In genomic region chr12:49336645-49337584, GRCh38 we compare ENCODE assay signal across 8 cellular contexts. TPM values are rescaled to one million over a fixed set of nuclear protein-coding genes. Genes with fewer than 3 reads are reported as not detected.
DNase-seq lines count a peak whose midpoint lies in the region; ATAC-seq lines count a peak whose summit lies in the region.

Gene C1QL4 (minus strand): TSS chr12:49337188. CDS start chr12:49336477, 711 bp downstream.

- peak; percentile 90 for ATAC-seq in CD4-positive, CD25-positive, alpha-beta regulatory T cell (ENCODE audit: low read depth in 2 of 2)
- ATAC-seq in GM21529 (IDR thresholded peaks at IDR 0.05; ENCODE audit: unreplicated experiment) (peak; percentile 67), aorta (ENCODE audit: low FRiP score) (peak; percentile 91)

- peak within 1 kb of the TSS; percentile 72 to 90 (median 82) for H3K4me3 Mint-ChIP-seq in CD4-positive, CD25-positive, alpha-beta regulatory T cell
- peak within 1 kb of the TSS; percentile 67 for H3K4me3 Mint-ChIP-seq in T-helper 2 cell treated with Interferon-gamma antibody and Interleukin-4, amounts not matched to agents 5 μg/mL and 100 μg/mL, for 36 hours

- H3K4me1 ChIP-seq in CD4-positive, CD25-positive, alpha-beta regulatory T cell (ENCODE audit: control insufficient read depth, insufficient read depth, low read length, poor library complexity, severe bottlenecking), result peaks cover 25% of the 10 kb centered on the region
- H3K4me1 ChIP-seq in aorta (ENCODE audit: control insufficient read depth in 1 of 2, insufficient read depth in 2 of 2, low read length in 2 of 2), result no peaks in the 10 kb centered on the region

- H3K36me3 ChIP-seq in CD4-positive, CD25-positive, alpha-beta regulatory T cell (ENCODE audit: control insufficient read depth, insufficient read depth, low read length), result no peaks in the 10 kb centered on the region
- H3K36me3 ChIP-seq in aorta (ENCODE audit: control insufficient read depth in 1 of 2, insufficient read depth in 2 of 2, low read length in 1 of 2), result no peaks in the 10 kb centered on the region

- peaks cover 0 to 3% (median 0%) of the 10 kb centered on the region in 7 donors for H3K9me3 Mint-ChIP-seq in CD4-positive, CD25-positive, alpha-beta regulatory T cell
- H3K9me3 Mint-ChIP-seq in T-helper 2 cell treated with Interferon-gamma antibody and Interleukin-4, amounts not matched to agents 5 μg/mL and 100 μg/mL, for 36 hours, result no peaks in the 10 kb centered on the region

- H3K27ac ChIP-seq in CD4-positive, CD25-positive, alpha-beta regulatory T cell (ENCODE audit: insufficient read depth, low read length, poor library complexity, severe bottlenecking), result no peak within 1 kb of the TSS
- no peak within 1 kb of the TSS for H3K27ac ChIP-seq in aorta (ENCODE audit: low read depth in 1 of 2, low read length in 2 of 2)

- peaks cover 5% of the 10 kb centered on the region for H3K36me3 Mint-ChIP-seq in CD4-positive, CD25-positive, alpha-beta regulatory T cell
- H3K36me3 Mint-ChIP-seq in T-helper 2 cell treated with Interferon-gamma antibody and Interleukin-4, amounts not matched to agents 5 μg/mL and 100 μg/mL, for 36 hours (ENCODE audit: low read depth), result peaks cover 3% of the 10 kb centered on the region

- peaks cover 25% of the 10 kb centered on the region for H3K27me3 ChIP-seq in CD4-positive, CD25-positive, alpha-beta regulatory T cell (ENCODE audit: control insufficient read depth, insufficient read depth, low read length)
- no peaks in the 10 kb centered on the region for H3K27me3 ChIP-seq in aorta (ENCODE audit: control insufficient read depth in 1 of 2, insufficient read depth in 2 of 2, low read length in 1 of 2)

- peak; percentile 76 to 84 (median 80) for DNase-seq in CD4-positive, CD25-positive, alpha-beta regulatory T cell
- DNase-seq in NCI-H1092 treated with DMSO at 0.1 percent for 48 hours (lab: John Stamatoyannopoulos, UW) (peak; percentile 38), amygdala (lab: John Stamatoyannopoulos, UW) (peak in 43 of 56 donors; percentile 14 to 86 (median 48)), hepatic stellate cell (ENCODE audit: low spot score) (peak; percentile 93), retina (peak; percentile 94), aorta (peak; percentile 85 to 96)
- peak; percentile 81 for DNase-seq in T-helper 2 cell treated with Interferon-gamma antibody and Interleukin-4, amounts not matched to agents 5 μg/mL and 100 μg/mL, for 36 hours (ENCODE audit: low spot score)

- no peak within 1 kb of the TSS for H3K4me3 ChIP-seq in CD4-positive, CD25-positive, alpha-beta regulatory T cell (ENCODE audit: low read depth, low read length)
- peak within 1 kb of the TSS in 1 of 2 donors; percentile 31 for H3K4me3 ChIP-seq in aorta (ENCODE audit: low read length in 2 of 2)

- peak within 1 kb of the TSS in 1 of 3 donors; percentile 20 for H3K27ac Mint-ChIP-seq in CD4-positive, CD25-positive, alpha-beta regulatory T cell
- H3K27ac Mint-ChIP-seq in T-helper 2 cell treated with Interferon-gamma antibody and Interleukin-4, amounts not matched to agents 5 μg/mL and 100 μg/mL, for 36 hours, result no peak within 1 kb of the TSS

- H3K9me3 ChIP-seq in CD4-positive, CD25-positive, alpha-beta regulatory T cell (ENCODE audit: control insufficient read depth in 2 of 2, low read length in 2 of 2), result no peaks in the 10 kb centered on the region
- no peaks in the 10 kb centered on the region for H3K9me3 ChIP-seq in aorta (ENCODE audit: control insufficient read depth, low read length)

- peaks cover 5 to 45% (median 18%) of the 10 kb centered on the region in 4 donors for H3K4me1 Mint-ChIP-seq in CD4-positive, CD25-positive, alpha-beta regulatory T cell
- H3K4me1 Mint-ChIP-seq in T-helper 2 cell treated with Interferon-gamma antibody and Interleukin-4, amounts not matched to agents 5 μg/mL and 100 μg/mL, for 36 hours (ENCODE audit: low read depth), result peaks cover 15% of the 10 kb centered on the region

- intact Hi-C loops in aorta (cut with DNase I), result loop anchor here in 1 of 2 donors (2.0 kb wide), 1 partner anchor 48 kb away; no protein-coding TSS in a partner anchor

- peaks cover 87% of the 10 kb centered on the region for H3K27me3 Mint-ChIP-seq in CD4-positive, CD25-positive, alpha-beta regulatory T cell
- peaks cover 87% of the 10 kb centered on the region for H3K27me3 Mint-ChIP-seq in T-helper 2 cell treated with Interferon-gamma antibody and Interleukin-4, amounts not matched to agents 5 μg/mL and 100 μg/mL, for 36 hours (ENCODE audit: low read depth)

- WGBS in aorta, 2 donors, result 2% methylated on average over 45 to 65 of the region's 65 CpGs

RNA-seq across cellular contexts. Expression of gene C1QL4, which starts in this region (rescaled TPM):
- total RNA-seq in CD4-positive, CD25-positive, alpha-beta regulatory T cell, result not detected
- polyA plus RNA-seq in CD4-positive, CD25-positive, alpha-beta regulatory T cell, result not detected
- total RNA-seq in aorta, result not detected
- polyA plus RNA-seq in aorta, result not detected

Comparison
In these comparisons a context has a peak if more than half of its experiments do, and no peak if none do; other contexts are left out.
1. Peak in DNase-seq and ATAC-seq in CD4-positive, CD25-positive, alpha-beta regulatory T cell; RNA of the gene not detected or under 1 TPM.
2. Peak in DNase-seq and ATAC-seq in aorta; RNA of the gene not detected or under 1 TPM.
3. DNase-seq: peak in every context shown above with its lines; median percentile 94 in retina; 93 in hepatic stellate cell; 90 in aorta; 81 in T-helper 2 cell treated with Interferon-gamma antibody and Interleukin-4, amounts not matched to agents 5 μg/mL and 100 μg/mL, for 36 hours; 80 in CD4-positive, CD25-positive, alpha-beta regulatory T cell; 48 in amygdala; 38 in NCI-H1092 treated with DMSO at 0.1 percent for 48 hours.